In the genomic region with DNA sequence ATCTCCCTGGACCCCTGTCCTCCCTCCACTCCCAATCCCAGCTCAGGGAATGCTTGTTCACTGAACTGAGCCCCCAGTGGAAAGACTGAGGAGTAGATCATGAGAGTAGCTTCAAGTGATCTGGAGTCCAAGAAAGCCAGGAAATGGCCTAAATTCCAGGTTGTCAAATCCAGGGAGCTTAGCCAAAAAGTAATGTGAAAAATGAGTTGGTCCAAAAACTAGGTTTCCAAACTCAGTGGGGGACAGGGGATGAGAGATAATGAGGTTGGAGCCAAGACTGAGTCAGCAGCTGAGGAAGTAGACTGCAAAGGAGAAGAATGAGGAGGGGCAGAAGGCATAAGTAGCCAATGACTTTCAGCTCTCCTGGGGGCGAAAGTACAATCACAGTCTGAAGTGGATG, we compare ENCODE assay signal across 31 cellular contexts.
A peak's percentile ranks its signal among the peaks of the same experiment; 100 is the strongest.
DNase-seq lines count a peak whose midpoint lies in the region; ATAC-seq and TF ChIP-seq lines count a peak whose summit lies in the region.
"Had no signal": no experiment of that assay in that cellular context is flagged by ENCODE, and none has a peak within 500 bp of the region (broad histone marks: within the 10 kb centered on the region; RNA-seq: fewer than 3 reads in every experiment).

No MANE protein-coding gene starts in this region.

- no peak overlapping the region for H3K4me3 Mint-ChIP-seq in endodermal cell
- no peak overlapping the region for H3K4me3 Mint-ChIP-seq in stimulated activated memory B cell treated with anti-CD40 and anti-IgM and Interleukin-4, amounts not matched to agents 10 μg/mL and 1 μg/mL and 100 μg/mL, for 72 hours
- H3K4me3 Mint-ChIP-seq: activated CD4-positive, alpha-beta memory T cell treated with anti-CD3 and anti-CD28 coated beads, Interleukin-2, amount 10 ng/mL, durations not matched to agents 7 days and 5 days; activated naive CD4-positive, alpha-beta T cell treated with anti-CD3 and anti-CD28 coated beads, Interleukin-2, amount 10 ng/mL, durations not matched to agents 7 days and 5 days; CD14-positive monocyte; dendritic cell treated with granulocyte-macrophage colony-stimulating factor and Interleukin-4, amounts not matched to agents 40 ng/mL and 50 ng/mL, for 4 days; GM23338; nephron; stimulated activated effector memory CD8-positive, alpha-beta T cell treated with anti-CD3 and anti-CD28 coated beads, Interleukin-12 subunit alpha, Interleukin-12 subunit beta, amount 100 ng/mL, for 72 hours; T-helper 1 cell treated with Interleukin-12 subunit alpha and Interleukin-12 subunit beta and Interleukin-4 antibody, amounts not matched to agents 30 μg/mL and 1 μg/mL, for 36 hours had no signal

- WGBS in endodermal cell (ENCODE audit: insufficient coverage in 1 of 2, insufficient read length in 1 of 2), 2 experiments: 40 to 76% methylated on average over 1 of the region's 1 CpG

- no peak overlapping the region for H3K27ac Mint-ChIP-seq in endodermal cell
- H3K27ac Mint-ChIP-seq in stimulated activated memory B cell treated with anti-CD40 and anti-IgM and Interleukin-4, amounts not matched to agents 10 μg/mL and 1 μg/mL and 100 μg/mL, for 72 hours: no peak overlapping the region
- H3K27ac Mint-ChIP-seq: activated CD4-positive, alpha-beta memory T cell treated with anti-CD3 and anti-CD28 coated beads, Interleukin-2, amount 10 ng/mL, durations not matched to agents 7 days and 5 days; activated naive CD4-positive, alpha-beta T cell treated with anti-CD3 and anti-CD28 coated beads, Interleukin-2, amount 10 ng/mL, durations not matched to agents 7 days and 5 days; CD14-positive monocyte; dendritic cell treated with granulocyte-macrophage colony-stimulating factor and Interleukin-4, amounts not matched to agents 40 ng/mL and 50 ng/mL, for 4 days; GM23338; nephron; stimulated activated effector memory CD8-positive, alpha-beta T cell treated with anti-CD3 and anti-CD28 coated beads, Interleukin-12 subunit alpha, Interleukin-12 subunit beta, amount 100 ng/mL, for 72 hours; T-helper 1 cell treated with Interleukin-12 subunit alpha and Interleukin-12 subunit beta and Interleukin-4 antibody, amounts not matched to agents 30 μg/mL and 1 μg/mL, for 36 hours had no signal

- H3K27ac ChIP-seq in HEK293 (ENCODE audit: extremely low read depth, low read depth, low read length) (no peak overlapping the region), endodermal cell (ENCODE audit: low read depth, low read length) (no peak overlapping the region)
- H3K27ac ChIP-seq: SJSA1, spleen, upper lobe of left lung had no signal

- no peak overlapping the region for H3K4me3 ChIP-seq in HEK293 (ENCODE audit: low read depth, low read length)
- no peak overlapping the region for H3K4me3 ChIP-seq in endodermal cell (ENCODE audit: low read length)
- H3K4me3 ChIP-seq: GM23338, lung, mucosa of descending colon, SJSA1, spleen, upper lobe of left lung had no signal

- POLR2A ChIA-PET in HEK293 (lab: Yijun Ruan, JAX): no interaction called here

- ATAC-seq in stimulated activated memory B cell treated with anti-CD40 and anti-IgM and Interleukin-4, amounts not matched to agents 10 μg/mL and 1 μg/mL and 100 μg/mL, for 72 hours: no peak
- no peak for ATAC-seq in HG03521 (IDR thresholded peaks at IDR 0.05; ENCODE audit: unreplicated experiment)
- ATAC-seq: GM23338; mucosa of descending colon; stimulated activated effector memory CD8-positive, alpha-beta T cell treated with anti-CD3 and anti-CD28 coated beads, Interleukin-12 subunit alpha, Interleukin-12 subunit beta, amount 100 ng/mL, for 72 hours had no signal

- H3K36me3 ChIP-seq in HEK293 (ENCODE audit: control insufficient read depth in 2 of 2, insufficient read depth in 1 of 2, low read length in 2 of 2): no peaks in the 10 kb centered on the region
- no peaks in the 10 kb centered on the region for H3K36me3 ChIP-seq in endodermal cell (ENCODE audit: control insufficient read depth, insufficient read depth, low read length)
- H3K36me3 ChIP-seq: SJSA1, spleen, upper lobe of left lung had no signal

- H3K27me3 ChIP-seq in endodermal cell (ENCODE audit: control insufficient read depth, insufficient read depth, low read length, poor library complexity, severe bottlenecking): no peaks in the 10 kb centered on the region
- H3K27me3 ChIP-seq: SJSA1, spleen, upper lobe of left lung had no signal

- peaks cover 2% of the 10 kb centered on the region for H3K27me3 Mint-ChIP-seq in endodermal cell (ENCODE audit: insufficient read depth)
- peaks cover 9% of the 10 kb centered on the region for H3K27me3 Mint-ChIP-seq in stimulated activated memory B cell treated with anti-CD40 and anti-IgM and Interleukin-4, amounts not matched to agents 10 μg/mL and 1 μg/mL and 100 μg/mL, for 72 hours
- H3K27me3 Mint-ChIP-seq: activated CD4-positive, alpha-beta memory T cell treated with anti-CD3 and anti-CD28 coated beads, Interleukin-2, amount 10 ng/mL, durations not matched to agents 7 days and 5 days; activated naive CD4-positive, alpha-beta T cell treated with anti-CD3 and anti-CD28 coated beads, Interleukin-2, amount 10 ng/mL, durations not matched to agents 7 days and 5 days; dendritic cell treated with granulocyte-macrophage colony-stimulating factor and Interleukin-4, amounts not matched to agents 40 ng/mL and 50 ng/mL, for 4 days had no signal

- H3K4me1 ChIP-seq in HEK293 (ENCODE audit: control insufficient read depth, insufficient read depth, low read length) (no peaks in the 10 kb centered on the region), endodermal cell (ENCODE audit: control insufficient read depth, insufficient read depth, low read length) (no peaks in the 10 kb centered on the region)
- H3K4me1 ChIP-seq: SJSA1, spleen, upper lobe of left lung had no signal

- peaks cover 6% of the 10 kb centered on the region for H3K36me3 Mint-ChIP-seq in endodermal cell (ENCODE audit: low read depth)
- H3K36me3 Mint-ChIP-seq in stimulated activated memory B cell treated with anti-CD40 and anti-IgM and Interleukin-4, amounts not matched to agents 10 μg/mL and 1 μg/mL and 100 μg/mL, for 72 hours: no peaks in the 10 kb centered on the region
- H3K36me3 Mint-ChIP-seq: activated naive CD4-positive, alpha-beta T cell treated with anti-CD3 and anti-CD28 coated beads, Interleukin-2, amount 10 ng/mL, durations not matched to agents 7 days and 5 days; CD14-positive monocyte; stimulated activated effector memory CD8-positive, alpha-beta T cell treated with anti-CD3 and anti-CD28 coated beads, Interleukin-12 subunit alpha, Interleukin-12 subunit beta, amount 100 ng/mL, for 72 hours had no signal

- CTCF ChIA-PET in HEK293 (lab: Yijun Ruan, JAX): interaction anchor here (1.0 kb wide), 1 partner anchor 9 kb away, joined by 4 read pairs; no protein-coding TSS in a partner anchor

- peak; percentile 82 for DNase-seq in AG08395 (ENCODE audit: low spot score)
- DNase-seq in amniotic epithelial cell (ENCODE audit: low read depth): peak; percentile 17
- DNase-seq in iris pigment epithelial cell (ENCODE audit: low read depth): peak; percentile 49
- no peak for DNase-seq in NCI-H1417 treated with DMSO at 0.1 percent for 48 hours (lab: John Stamatoyannopoulos, UW)
- DNase-seq in endodermal cell: no peak
- DNase-seq: activated CD4-positive, alpha-beta memory T cell treated with anti-CD3 and anti-CD28 coated beads, Interleukin-2, amount 10 ng/mL, durations not matched to agents 7 days and 5 days; activated CD4-positive, alpha-beta T cell treated with anti-CD3 and anti-CD28 coated beads for 1 hour; activated CD8-positive, alpha-beta memory T cell treated with anti-CD3 and anti-CD28 coated beads, Interleukin-2, amount 50 U/mL, for 48 hours; activated naive CD4-positive, alpha-beta T cell treated with anti-CD3 and anti-CD28 coated beads, Interleukin-2, amount 10 ng/mL, durations not matched to agents 7 days and 5 days; central memory CD4-positive, alpha-beta T cell; DMS79 treated with DMSO at 0.1 percent for 48 hours; head of caudate nucleus; kidney; mucosa of descending colon; NCI-H2029 treated with DMSO at 0.1 percent for 48 hours; NCI-H748 treated with DMSO at 0.1 percent for 48 hours; RPMI8226; spleen; stimulated activated CD4-positive, alpha-beta T cell treated with anti-CD3 and anti-CD28 coated beads, Interleukin-2, amount 100 ng/mL, for 48 hours; upper lobe of left lung had no signal

- TF ChIP-seq CTCF in HEK293 (tag by site-specific recombination; IDR thresholded peaks at IDR 0.05) (no peak), endodermal cell (conservative IDR thresholded peaks at IDR 0.05) (no peak)

- no peaks in the 10 kb centered on the region for H3K9me3 ChIP-seq in HEK293 (ENCODE audit: control insufficient read depth, insufficient read depth, low read depth, low read length)
- H3K9me3 ChIP-seq in endodermal cell (ENCODE audit: control insufficient read depth, low read length): peaks cover 63% of the 10 kb centered on the region
- H3K9me3 ChIP-seq: mucosa of descending colon, upper lobe of left lung had no signal

- no peak overlapping the region for H3K9ac ChIP-seq in endodermal cell (ENCODE audit: extremely low read depth, low read length, poor library complexity, severe bottlenecking)

- peaks cover 3% of the 10 kb centered on the region for H3K4me1 Mint-ChIP-seq in endodermal cell
- no peaks in the 10 kb centered on the region for H3K4me1 Mint-ChIP-seq in stimulated activated memory B cell treated with anti-CD40 and anti-IgM and Interleukin-4, amounts not matched to agents 10 μg/mL and 1 μg/mL and 100 μg/mL, for 72 hours
- H3K4me1 Mint-ChIP-seq: activated CD4-positive, alpha-beta memory T cell treated with anti-CD3 and anti-CD28 coated beads, Interleukin-2, amount 10 ng/mL, durations not matched to agents 7 days and 5 days; activated naive CD4-positive, alpha-beta T cell treated with anti-CD3 and anti-CD28 coated beads, Interleukin-2, amount 10 ng/mL, durations not matched to agents 7 days and 5 days; CD14-positive monocyte; GM23338; nephron; stimulated activated effector memory CD8-positive, alpha-beta T cell treated with anti-CD3 and anti-CD28 coated beads, Interleukin-12 subunit alpha, Interleukin-12 subunit beta, amount 100 ng/mL, for 72 hours had no signal

- H3K9me3 Mint-ChIP-seq in endodermal cell: peaks cover 60% of the 10 kb centered on the region
- H3K9me3 Mint-ChIP-seq in stimulated activated memory B cell treated with anti-CD40 and anti-IgM and Interleukin-4, amounts not matched to agents 10 μg/mL and 1 μg/mL and 100 μg/mL, for 72 hours: peaks cover 5% of the 10 kb centered on the region
- H3K9me3 Mint-ChIP-seq: activated naive CD4-positive, alpha-beta T cell treated with anti-CD3 and anti-CD28 coated beads, Interleukin-2, amount 10 ng/mL, durations not matched to agents 7 days and 5 days; T-helper 1 cell treated with Interleukin-12 subunit alpha and Interleukin-12 subunit beta and Interleukin-4 antibody, amounts not matched to agents 30 μg/mL and 1 μg/mL, for 36 hours had no signal

TF ChIP-seq in HEK293, 187 proteins besides CTCF, POLR2A, EP300 and RAD21:
- TF ChIP-seq GLIS1 (tag by site-specific recombination; IDR thresholded peaks at IDR 0.05) (peak; percentile 77), ZNF324 (tag by site-specific recombination; IDR thresholded peaks at IDR 0.05) (no peak)

Comparison
In these comparisons a context has a peak if more than half of its experiments do, and no peak if none do; other contexts are left out.
1. DNase-seq: peak in AG08395 (single experiment), amniotic epithelial cell (single experiment) and iris pigment epithelial cell (single experiment); none in NCI-H1417 treated with DMSO at 0.1 percent for 48 hours (single experiment) and endodermal cell (single experiment).